ENCODE assay signal across 16 cellular contexts in the genomic region with DNA sequence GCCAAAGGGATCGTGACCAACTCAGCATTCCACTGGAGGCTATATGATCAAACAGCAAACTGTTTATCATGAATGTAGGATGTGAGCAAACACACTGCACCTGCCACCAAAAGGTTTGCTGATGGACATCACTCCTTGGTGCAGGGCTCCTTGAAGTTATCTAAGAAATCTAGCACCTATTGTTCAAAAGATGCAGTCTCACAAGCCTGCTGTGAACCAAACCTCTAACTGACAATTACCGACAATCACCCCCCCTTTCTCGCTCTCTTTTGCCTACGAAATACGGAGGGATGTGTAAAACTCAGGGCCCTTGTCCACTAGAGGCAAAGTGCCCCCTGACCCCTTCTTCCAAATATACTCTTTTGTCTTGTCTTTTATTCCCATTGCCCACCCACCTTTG. TPM values are rescaled to one million over a fixed set of nuclear protein-coding genes. Genes with fewer than 3 reads are reported as not detected.
DNase-seq lines count a peak whose midpoint lies in the region; ATAC-seq and TF ChIP-seq lines count a peak whose summit lies in the region.
"Had no signal": no experiment of that assay in that cellular context is flagged by ENCODE, and none has a peak within 500 bp of the region (broad histone marks: within the 10 kb centered on the region; RNA-seq: fewer than 3 reads in every experiment).

No MANE protein-coding gene starts in this region.

- H3K27ac ChIP-seq in endodermal cell (ENCODE audit: low read depth, low read length): no peak overlapping the region
- H3K27ac ChIP-seq: A549, C4-2B had no signal

- H3K4me3 Mint-ChIP-seq in HFFc6 (no peak overlapping the region), endodermal cell (no peak overlapping the region), natural killer cell (no peak overlapping the region)
- no peak overlapping the region for H3K4me3 Mint-ChIP-seq in stimulated activated effector memory CD8-positive, alpha-beta T cell treated with anti-CD3 and anti-CD28 coated beads, Interleukin-12 subunit alpha, Interleukin-12 subunit beta, amount 100 ng/mL, for 72 hours
- H3K4me3 Mint-ChIP-seq in activated T-cell treated with anti-CD3 and anti-CD28 coated beads, Interleukin-2, amount 50 U/mL, for 72 hours: no peak overlapping the region
- no peak overlapping the region for H3K4me3 Mint-ChIP-seq in T-helper 2 cell treated with Interferon-gamma antibody and Interleukin-4, amounts not matched to agents 5 μg/mL and 100 μg/mL, for 36 hours
- H3K4me3 Mint-ChIP-seq: CD4-positive, alpha-beta memory T cell had no signal

- H3K9ac ChIP-seq in endodermal cell (ENCODE audit: extremely low read depth, low read length, poor library complexity, severe bottlenecking): peak overlapping the region; percentile 21

- H3K27me3 ChIP-seq in endodermal cell (ENCODE audit: control insufficient read depth, insufficient read depth, low read length, poor library complexity, severe bottlenecking): no peaks in the 10 kb centered on the region
- H3K27me3 ChIP-seq: BE2C had no signal

- H3K27ac Mint-ChIP-seq in HFFc6: peak overlapping the region; percentile 79
- H3K27ac Mint-ChIP-seq in endodermal cell: peak overlapping the region; percentile 69
- peak overlapping the region; percentile 61 to 84 for H3K27ac Mint-ChIP-seq in natural killer cell
- H3K27ac Mint-ChIP-seq in stimulated activated effector memory CD8-positive, alpha-beta T cell treated with anti-CD3 and anti-CD28 coated beads, Interleukin-12 subunit alpha, Interleukin-12 subunit beta, amount 100 ng/mL, for 72 hours: peak overlapping the region; percentile 35
- no peak overlapping the region for H3K27ac Mint-ChIP-seq in activated T-cell treated with anti-CD3 and anti-CD28 coated beads, Interleukin-2, amount 50 U/mL, for 72 hours
- H3K27ac Mint-ChIP-seq in T-helper 2 cell treated with Interferon-gamma antibody and Interleukin-4, amounts not matched to agents 5 μg/mL and 100 μg/mL, for 36 hours: no peak overlapping the region

- intact Hi-C loops in natural killer cell (cut with micrococcal nuclease): no loop called here

- 49 to 55% methylated on average over 2 to 5 of the region's 5 CpGs for WGBS in endodermal cell (ENCODE audit: insufficient coverage in 1 of 2, insufficient read length in 1 of 2), 2 experiments

- H3K9me3 ChIP-seq in endodermal cell (ENCODE audit: control insufficient read depth, low read length): no peaks in the 10 kb centered on the region
- H3K9me3 ChIP-seq: A549, BE2C had no signal

- ATAC-seq in natural killer cell: no peak
- no peak for ATAC-seq in stimulated activated effector memory CD8-positive, alpha-beta T cell treated with anti-CD3 and anti-CD28 coated beads, Interleukin-12 subunit alpha, Interleukin-12 subunit beta, amount 100 ng/mL, for 72 hours
- no peak for ATAC-seq in GM19035 (IDR thresholded peaks at IDR 0.05; ENCODE audit: unreplicated experiment)
- ATAC-seq in activated T-cell treated with anti-CD3 and anti-CD28 coated beads, Interleukin-2, amount 50 U/mL, for 72 hours (replicated peaks in 1 of 2): no peak
- ATAC-seq: A549, HCT116 had no signal

- H3K9me3 Mint-ChIP-seq in HFFc6 (no peaks in the 10 kb centered on the region), endodermal cell (peaks cover 3% of the 10 kb centered on the region), natural killer cell (no peaks in the 10 kb centered on the region)
- H3K9me3 Mint-ChIP-seq in stimulated activated effector memory CD8-positive, alpha-beta T cell treated with anti-CD3 and anti-CD28 coated beads, Interleukin-12 subunit alpha, Interleukin-12 subunit beta, amount 100 ng/mL, for 72 hours: no peaks in the 10 kb centered on the region
- H3K9me3 Mint-ChIP-seq in activated T-cell treated with anti-CD3 and anti-CD28 coated beads, Interleukin-2, amount 50 U/mL, for 72 hours: no peaks in the 10 kb centered on the region
- H3K9me3 Mint-ChIP-seq in T-helper 2 cell treated with Interferon-gamma antibody and Interleukin-4, amounts not matched to agents 5 μg/mL and 100 μg/mL, for 36 hours: no peaks in the 10 kb centered on the region
- H3K9me3 Mint-ChIP-seq: CD4-positive, alpha-beta memory T cell had no signal

- peaks cover 7% of the 10 kb centered on the region for H3K36me3 Mint-ChIP-seq in HFFc6 (ENCODE audit: low read depth)
- no peaks in the 10 kb centered on the region for H3K36me3 Mint-ChIP-seq in endodermal cell (ENCODE audit: low read depth)
- no peaks in the 10 kb centered on the region for H3K36me3 Mint-ChIP-seq in natural killer cell
- H3K36me3 Mint-ChIP-seq in stimulated activated effector memory CD8-positive, alpha-beta T cell treated with anti-CD3 and anti-CD28 coated beads, Interleukin-12 subunit alpha, Interleukin-12 subunit beta, amount 100 ng/mL, for 72 hours: peaks cover 11% of the 10 kb centered on the region
- peaks cover 2 to 3% of the 10 kb centered on the region in 2 donors for H3K36me3 Mint-ChIP-seq in activated T-cell treated with anti-CD3 and anti-CD28 coated beads, Interleukin-2, amount 50 U/mL, for 72 hours (ENCODE audit: insufficient read depth in 2 of 2)
- peaks cover 6% of the 10 kb centered on the region for H3K36me3 Mint-ChIP-seq in T-helper 2 cell treated with Interferon-gamma antibody and Interleukin-4, amounts not matched to agents 5 μg/mL and 100 μg/mL, for 36 hours (ENCODE audit: low read depth)

- peaks cover 14% of the 10 kb centered on the region for H3K4me1 ChIP-seq in endodermal cell (ENCODE audit: control insufficient read depth, insufficient read depth, low read length)

- H3K27me3 Mint-ChIP-seq in HFFc6 (ENCODE audit: insufficient read depth): peaks cover 3% of the 10 kb centered on the region
- H3K27me3 Mint-ChIP-seq in endodermal cell (ENCODE audit: insufficient read depth): no peaks in the 10 kb centered on the region
- no peaks in the 10 kb centered on the region for H3K27me3 Mint-ChIP-seq in natural killer cell (ENCODE audit: low read depth in 2 of 2)
- peaks cover 13% of the 10 kb centered on the region for H3K27me3 Mint-ChIP-seq in activated T-cell treated with anti-CD3 and anti-CD28 coated beads, Interleukin-2, amount 50 U/mL, for 72 hours (ENCODE audit: low read depth)
- peaks cover 5% of the 10 kb centered on the region for H3K27me3 Mint-ChIP-seq in T-helper 2 cell treated with Interferon-gamma antibody and Interleukin-4, amounts not matched to agents 5 μg/mL and 100 μg/mL, for 36 hours (ENCODE audit: low read depth)

- no peak overlapping the region for H3K4me3 ChIP-seq in endodermal cell (ENCODE audit: low read length)
- H3K4me3 ChIP-seq: A549 had no signal

- H3K36me3 ChIP-seq in endodermal cell (ENCODE audit: control insufficient read depth, insufficient read depth, low read length): no peaks in the 10 kb centered on the region
- H3K36me3 ChIP-seq: BE2C had no signal

- TF ChIP-seq CTCF in HFFc6 (IDR thresholded peaks at IDR 0.05) (no peak), endodermal cell (conservative IDR thresholded peaks at IDR 0.05) (no peak), natural killer cell (IDR thresholded peaks at IDR 0.05) (no peak)

- no peak for DNase-seq in HFFc6
- peak; percentile 63 for DNase-seq in endodermal cell
- no peak for DNase-seq in natural killer cell
- DNase-seq in stimulated activated effector memory CD8-positive, alpha-beta T cell treated with anti-CD3 and anti-CD28 coated beads, Interleukin-12 subunit alpha, Interleukin-12 subunit beta, amount 100 ng/mL, for 72 hours (ENCODE audit: low spot score in 2 of 2): no peak
- DNase-seq in activated T-cell treated with anti-CD3 and anti-CD28 coated beads, Interleukin-2, amount 50 U/mL, for 72 hours: no peak
- no peak for DNase-seq in T-helper 2 cell treated with Interferon-gamma antibody and Interleukin-4, amounts not matched to agents 5 μg/mL and 100 μg/mL, for 36 hours (ENCODE audit: low spot score)
- DNase-seq: BE2C; CD4-positive, alpha-beta memory T cell; COR-L47; DMS153; DND-41; GDM1 had no signal

- H3K4me1 Mint-ChIP-seq in HFFc6 (ENCODE audit: low read depth): peaks cover 52% of the 10 kb centered on the region
- H3K4me1 Mint-ChIP-seq in endodermal cell: peaks cover 39% of the 10 kb centered on the region
- peaks cover 39 to 50% of the 10 kb centered on the region in 2 donors for H3K4me1 Mint-ChIP-seq in natural killer cell
- peaks cover 46% of the 10 kb centered on the region for H3K4me1 Mint-ChIP-seq in stimulated activated effector memory CD8-positive, alpha-beta T cell treated with anti-CD3 and anti-CD28 coated beads, Interleukin-12 subunit alpha, Interleukin-12 subunit beta, amount 100 ng/mL, for 72 hours
- H3K4me1 Mint-ChIP-seq in activated T-cell treated with anti-CD3 and anti-CD28 coated beads, Interleukin-2, amount 50 U/mL, for 72 hours (ENCODE audit: low read depth): peaks cover 26% of the 10 kb centered on the region
- peaks cover 22% of the 10 kb centered on the region for H3K4me1 Mint-ChIP-seq in T-helper 2 cell treated with Interferon-gamma antibody and Interleukin-4, amounts not matched to agents 5 μg/mL and 100 μg/mL, for 36 hours (ENCODE audit: low read depth)

RNA-seq across cellular contexts. Expression of gene CLTA, which starts 2.5 kb away (rescaled TPM):
- total RNA-seq in HFFc6 (2021; fragmentation: NEBNext Ultra II Directional; extraction: Animal tissue kit (Norgen Biotek cat#: 25700)): 100 to 1,000 TPM; 247 to 272 (median 259) TPM
- 100 to 1,000 TPM; 221 to 240 TPM for total RNA-seq in endodermal cell
- polyA plus RNA-seq in endodermal cell (2013, experiment 1 of 2): 227 TPM
- polyA plus RNA-seq in endodermal cell (2013, experiment 2 of 2): 229 TPM
- total RNA-seq in natural killer cell: 10 to 100 TPM; 49.4 to 62.0 (median 52.6) TPM
- total RNA-seq in activated T-cell treated with anti-CD3 and anti-CD28 coated beads, Interleukin-2, amount 50 U/mL, for 72 hours: 10 to 100 TPM; 86.8 to 91.6 TPM

RNA-seq across cellular contexts. Expression of gene CCIN, which starts 19.0 kb away (rescaled TPM):
- 1 to 10 TPM in 1 of 6 experiments, under 1 TPM in 5; 0.59 to 2.5 (median 0.73) TPM for total RNA-seq in HFFc6 (2021; fragmentation: NEBNext Ultra II Directional; extraction: Animal tissue kit (Norgen Biotek cat#: 25700))
- under 1 TPM; 0.18 to 0.35 TPM for total RNA-seq in endodermal cell
- not detected for polyA plus RNA-seq in endodermal cell (2013, experiment 1 of 2)
- not detected for polyA plus RNA-seq in endodermal cell (2013, experiment 2 of 2)
- 1 to 10 TPM; 2.0 to 2.8 (median 2.0) TPM for total RNA-seq in natural killer cell
- under 1 TPM in 1 of 2 donors, not detected in 1; 0.12 TPM for total RNA-seq in activated T-cell treated with anti-CD3 and anti-CD28 coated beads, Interleukin-2, amount 50 U/mL, for 72 hours
- total RNA-seq: CD4-positive, alpha-beta memory T cell had no signal
- polyA plus RNA-seq: A549; CD4-positive, alpha-beta memory T cell had no signal

RNA-seq across cellular contexts. Expression of gene GLIPR2, which starts 51.7 kb away (rescaled TPM):
- total RNA-seq in HFFc6 (2021; fragmentation: NEBNext Ultra II Directional; extraction: Animal tissue kit (Norgen Biotek cat#: 25700)): 10 to 100 TPM; 18.1 to 24.7 (median 23.4) TPM
- total RNA-seq in endodermal cell (10 to 100 TPM; 38.6 to 54.2 TPM), natural killer cell (100 to 1,000 TPM; 124 to 135 (median 125) TPM)
- polyA plus RNA-seq in endodermal cell (2013, experiment 1 of 2): 26.4 TPM
- polyA plus RNA-seq in endodermal cell (2013, experiment 2 of 2): 34.6 TPM
- total RNA-seq in activated T-cell treated with anti-CD3 and anti-CD28 coated beads, Interleukin-2, amount 50 U/mL, for 72 hours: 10 to 100 TPM; 17.7 to 22.7 TPM

Comparison
In these comparisons a context has a peak if more than half of its experiments do, and no peak if none do; other contexts are left out.
1. H3K27ac Mint-ChIP-seq: peak in HFFc6 (single experiment), endodermal cell (single experiment), natural killer cell (2 of 2) and stimulated activated effector memory CD8-positive, alpha-beta T cell treated with anti-CD3 and anti-CD28 coated beads, Interleukin-12 subunit alpha, Interleukin-12 subunit beta, amount 100 ng/mL, for 72 hours (single experiment); none in activated T-cell treated with anti-CD3 and anti-CD28 coated beads, Interleukin-2, amount 50 U/mL, for 72 hours (single experiment) and T-helper 2 cell treated with Interferon-gamma antibody and Interleukin-4, amounts not matched to agents 5 μg/mL and 100 μg/mL, for 36 hours (single experiment).